20 cellular contexts compared by ENCODE assay signal in genomic region chr10:110373857-110374654, GRCh38.
A peak's percentile ranks its signal among the peaks of the same experiment; 100 is the strongest.
DNase-seq lines count a peak whose midpoint lies in the region; ATAC-seq and TF ChIP-seq lines count a peak whose summit lies in the region.
"Had no signal": no experiment of that assay in that cellular context is flagged by ENCODE, and none has a peak within 500 bp of the region (broad histone marks: within the 10 kb centered on the region; RNA-seq: fewer than 3 reads in every experiment).

No MANE protein-coding gene starts in this region.

- DNase-seq in stimulated activated naive CD8-positive, alpha-beta T cell treated with anti-CD3 and anti-CD28 coated beads, Interleukin-15, Interleukin-2, amounts not matched to agents 100 U/mL and 50 U/mL, for 24 hours = no peak
- DNase-seq in stimulated activated naive CD8-positive, alpha-beta T cell treated with anti-CD3 and anti-CD28 coated beads, Interleukin-15, amount 100 ng/mL, for 72 hours = no peak
- peak; percentile 67 for DNase-seq in chondrocyte (ENCODE audit: low spot score)
- DNase-seq in progenitor cell of endocrine pancreas (ENCODE audit: low spot score, unreplicated experiment) = no peak
- no peak for DNase-seq in right lobe of liver
- DNase-seq in pons (ENCODE audit: low spot score) = no peak
- DNase-seq: CD4-positive, alpha-beta T cell; COR-L47; DMS79; NCI-H1092 treated with DMSO at 0.1 percent for 48 hours; NCI-H146; NCI-H2029 treated with DMSO at 0.1 percent for 48 hours; NCI-H226; NCI-H524; NCI-H774; NK-92 treated with Interleukin-12 subunit alpha and Interleukin-12 subunit beta, amount 100 ng/mL, for 24 hours; SJCRH30 had no signal

- no peaks in the 10 kb centered on the region for H3K9me3 ChIP-seq in right lobe of liver
- H3K9me3 ChIP-seq: BLaER1, SJCRH30 had no signal

- ATAC-seq in stimulated activated naive CD8-positive, alpha-beta T cell treated with anti-CD3 and anti-CD28 coated beads, Interleukin-15, Interleukin-2, amounts not matched to agents 100 U/mL and 50 U/mL, for 24 hours = peak; percentile 24
- ATAC-seq in stimulated activated naive CD8-positive, alpha-beta T cell treated with anti-CD3 and anti-CD28 coated beads, Interleukin-15, amount 100 ng/mL, for 72 hours = no peak
- ATAC-seq in right lobe of liver (no peak), GM19351 (IDR thresholded peaks at IDR 0.05; ENCODE audit: unreplicated experiment) (no peak)

- H3K36me3 Mint-ChIP-seq in chondrocyte (ENCODE audit: low read depth) (no peaks in the 10 kb centered on the region), progenitor cell of endocrine pancreas (ENCODE audit: insufficient read depth) (no peaks in the 10 kb centered on the region)

- H3K27me3 ChIP-seq in right lobe of liver = no peaks in the 10 kb centered on the region
- H3K27me3 ChIP-seq: BLaER1 had no signal

- intact Hi-C loops in right lobe of liver (cut with DNase I) = no loop called here

- peaks cover 14% of the 10 kb centered on the region for H3K27me3 Mint-ChIP-seq in stimulated activated naive CD8-positive, alpha-beta T cell treated with anti-CD3 and anti-CD28 coated beads, Interleukin-15, amount 100 ng/mL, for 72 hours
- H3K27me3 Mint-ChIP-seq in chondrocyte (ENCODE audit: low read depth) (no peaks in the 10 kb centered on the region), progenitor cell of endocrine pancreas (no peaks in the 10 kb centered on the region)
- H3K27me3 Mint-ChIP-seq: CD4-positive, alpha-beta T cell had no signal

- no peak overlapping the region for H3K4me3 ChIP-seq in right lobe of liver
- H3K4me3 ChIP-seq: BLaER1, SJCRH30 had no signal

- no peak for TF ChIP-seq POLR2A in right lobe of liver (IDR thresholded peaks at IDR 0.05)

- peaks cover 37% of the 10 kb centered on the region for H3K4me1 Mint-ChIP-seq in stimulated activated naive CD8-positive, alpha-beta T cell treated with anti-CD3 and anti-CD28 coated beads, Interleukin-15, amount 100 ng/mL, for 72 hours
- H3K4me1 Mint-ChIP-seq in chondrocyte (ENCODE audit: low read depth) = no peaks in the 10 kb centered on the region
- peaks cover 29% of the 10 kb centered on the region for H3K4me1 Mint-ChIP-seq in progenitor cell of endocrine pancreas (ENCODE audit: low read depth)

- no peaks in the 10 kb centered on the region for H3K4me1 ChIP-seq in right lobe of liver
- H3K4me1 ChIP-seq: BLaER1 had no signal

- H3K9me3 Mint-ChIP-seq in stimulated activated naive CD8-positive, alpha-beta T cell treated with anti-CD3 and anti-CD28 coated beads, Interleukin-15, amount 100 ng/mL, for 72 hours = no peaks in the 10 kb centered on the region
- H3K9me3 Mint-ChIP-seq in chondrocyte (ENCODE audit: low read depth) (no peaks in the 10 kb centered on the region), progenitor cell of endocrine pancreas (ENCODE audit: low read depth) (no peaks in the 10 kb centered on the region)
- H3K9me3 Mint-ChIP-seq: CD4-positive, alpha-beta T cell had no signal

- no peaks in the 10 kb centered on the region for H3K36me3 ChIP-seq in right lobe of liver
- H3K36me3 ChIP-seq: BLaER1, SJCRH30 had no signal

- H3K27ac Mint-ChIP-seq in stimulated activated naive CD8-positive, alpha-beta T cell treated with anti-CD3 and anti-CD28 coated beads, Interleukin-15, amount 100 ng/mL, for 72 hours = no peak overlapping the region
- H3K27ac Mint-ChIP-seq in chondrocyte (ENCODE audit: unreplicated experiment) = no peak overlapping the region
- H3K27ac Mint-ChIP-seq in progenitor cell of endocrine pancreas = peak overlapping the region; percentile 79
- H3K27ac Mint-ChIP-seq: CD4-positive, alpha-beta T cell had no signal

- 91% methylated on average over 5 of the region's 8 CpGs for WGBS in right lobe of liver (ENCODE audit: insufficient coverage, low coverage, low lambda C conversion rate, missing lambda C conversion rate)

- H3K4me3 Mint-ChIP-seq in stimulated activated naive CD8-positive, alpha-beta T cell treated with anti-CD3 and anti-CD28 coated beads, Interleukin-15, amount 100 ng/mL, for 72 hours = no peak overlapping the region
- no peak overlapping the region for H3K4me3 Mint-ChIP-seq in chondrocyte (ENCODE audit: unreplicated experiment)
- H3K4me3 Mint-ChIP-seq in progenitor cell of endocrine pancreas (ENCODE audit: low read depth) = no peak overlapping the region
- H3K4me3 Mint-ChIP-seq: CD4-positive, alpha-beta T cell had no signal

- TF ChIP-seq CTCF in chondrocyte (IDR thresholded peaks at IDR 0.05) (no peak), progenitor cell of endocrine pancreas (IDR thresholded peaks at IDR 0.05; ENCODE audit: unreplicated experiment) (no peak), right lobe of liver (IDR thresholded peaks at IDR 0.05) (no peak)

- H3K27ac ChIP-seq in right lobe of liver = no peak overlapping the region
- H3K27ac ChIP-seq: BLaER1, KMS-11, SJCRH30 had no signal
